In the genomic region with DNA sequence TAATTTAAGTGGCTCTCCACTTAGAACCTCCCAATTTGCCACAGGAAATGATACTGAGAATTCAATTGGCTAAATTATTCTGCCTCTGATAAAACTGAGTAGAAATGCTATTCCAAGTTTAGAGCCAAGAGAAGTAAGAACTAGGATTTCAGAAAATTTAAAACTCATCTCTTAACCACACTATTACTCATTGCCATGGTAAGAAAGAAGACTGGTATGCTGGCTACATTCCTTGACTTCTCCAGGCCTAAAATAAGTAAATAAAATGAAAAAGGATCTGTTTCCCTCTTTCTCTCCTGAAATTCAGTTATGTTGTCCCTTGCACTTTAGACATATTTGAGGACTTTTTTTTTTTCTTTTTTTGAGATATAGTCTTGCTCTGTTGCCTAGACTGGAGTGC, we compare ENCODE assay signal across 22 cellular contexts. TPM values are rescaled to one million over a fixed set of nuclear protein-coding genes. Genes with fewer than 3 reads are reported as not detected.
A peak's percentile ranks its signal among the peaks of the same experiment; 100 is the strongest.
DNase-seq lines count a peak whose midpoint lies in the region; ATAC-seq, FAIRE-seq and TF ChIP-seq lines count a peak whose summit lies in the region.
"Had no signal": no experiment of that assay in that cellular context is flagged by ENCODE, and none has a peak within 500 bp of the region (broad histone marks: within the 10 kb centered on the region; RNA-seq: fewer than 3 reads in every experiment).

No MANE protein-coding gene starts in this region.

- no peak overlapping the region for H3K4ac ChIP-seq in mesenchymal stem cell (ENCODE audit: low read depth in 1 of 2, low read length in 2 of 2)

- CTCF ChIA-PET in endothelial cell of umbilical vein (lab: Charles Lee) = no interaction called here
- CTCF ChIA-PET in activated CD4-positive, alpha-beta T cell treated with anti-CD3 and anti-CD28 coated beads for 36 hours (lab: Charles Lee) = no interaction called here

- no peak overlapping the region for H2BK12ac ChIP-seq in mesenchymal stem cell (ENCODE audit: low read length in 2 of 2)

- ATAC-seq in GM21390 (IDR thresholded peaks at IDR 0.05; ENCODE audit: unreplicated experiment) = no peak
- no peak for ATAC-seq in HG03159 (IDR thresholded peaks at IDR 0.05; ENCODE audit: unreplicated experiment)
- ATAC-seq in activated CD4-positive, alpha-beta T cell treated with anti-CD3 and anti-CD28 coated beads for 36 hours = no peak
- no peak for ATAC-seq in HG02852 (IDR thresholded peaks at IDR 0.05; ENCODE audit: unreplicated experiment)
- ATAC-seq: activated CD8-positive, alpha-beta T cell treated with anti-CD3 and anti-CD28 coated beads, Interleukin-2, amount 10 ng/mL, durations not matched to agents 7 days and 5 days; effector memory CD8-positive, alpha-beta T cell; pancreas had no signal

- no peaks in the 10 kb centered on the region for H4K20me1 ChIP-seq in endothelial cell of umbilical vein (replicated peaks; ENCODE audit: control insufficient read depth, extremely low read depth, insufficient read depth, low read length)

- no peak for TF ChIP-seq POLR2A in endothelial cell of umbilical vein (IDR thresholded peaks at IDR 0.05; ENCODE audit: low read depth, low read length)

- H3K23ac ChIP-seq in mesenchymal stem cell (ENCODE audit: low read length in 2 of 2) = no peak overlapping the region

- no peak overlapping the region for H2BK120ac ChIP-seq in mesenchymal stem cell (ENCODE audit: low read depth, low read length)

- no peak overlapping the region for H2BK5ac ChIP-seq in mesenchymal stem cell (ENCODE audit: low read depth, low read length, poor library complexity, severe bottlenecking)

- no peak overlapping the region for H3K27ac Mint-ChIP-seq in activated CD4-positive, alpha-beta T cell treated with anti-CD3 and anti-CD28 coated beads for 36 hours
- H3K27ac Mint-ChIP-seq: activated B cell treated with CpG ODN at 0.5 μM for 24 hours; activated CD8-positive, alpha-beta T cell treated with anti-CD3 and anti-CD28 coated beads, Interleukin-2, amount 10 ng/mL, durations not matched to agents 7 days and 5 days; activated naive CD8-positive, alpha-beta T cell; activated T-helper 1 cell treated with anti-CD3 and anti-CD28 coated beads, Interleukin-12 subunit alpha, Interleukin-12 subunit beta, Interleukin-2, Interleukin-4 antibody, amounts not matched to agents 30 ng/mL and 10 ng/mL and 1 ng/mL, durations not matched to agents 14 hours and 24 hours and 36 hours; effector memory CD8-positive, alpha-beta T cell; T-helper 2 cell treated with Interferon-gamma antibody and Interleukin-4, amounts not matched to agents 5 μg/mL and 100 μg/mL, for 36 hours had no signal

- H3K9me3 Mint-ChIP-seq in activated CD4-positive, alpha-beta T cell treated with anti-CD3 and anti-CD28 coated beads for 36 hours (ENCODE audit: low read depth) = no peaks in the 10 kb centered on the region
- H3K9me3 Mint-ChIP-seq: activated B cell treated with CpG ODN at 0.5 μM for 24 hours; activated T-helper 1 cell treated with anti-CD3 and anti-CD28 coated beads, Interleukin-12 subunit alpha, Interleukin-12 subunit beta, Interleukin-2, Interleukin-4 antibody, amounts not matched to agents 30 ng/mL and 10 ng/mL and 1 ng/mL, durations not matched to agents 14 hours and 24 hours and 36 hours; effector memory CD8-positive, alpha-beta T cell; T-helper 2 cell treated with Interferon-gamma antibody and Interleukin-4, amounts not matched to agents 5 μg/mL and 100 μg/mL, for 36 hours had no signal

- no peak overlapping the region for H3K18ac ChIP-seq in mesenchymal stem cell (ENCODE audit: low read depth in 1 of 2, low read length in 2 of 2)

- H3K4me3 ChIP-seq in endothelial cell of umbilical vein (replicated peaks in 1 of 3; ENCODE audit: insufficient read depth in 1 of 3, low read depth in 1 of 3, low read length in 3 of 3) (no peak overlapping the region), mesenchymal stem cell (ENCODE audit: insufficient read depth in 1 of 2, low read depth in 1 of 2, low read length in 2 of 2) (no peak overlapping the region)
- H3K4me3 ChIP-seq: BLaER1, left ventricle myocardium inferior, pancreas, SJCRH30 had no signal

- peak; percentile 32 for DNase-seq in AG09319 (ENCODE audit: extremely low read depth, low read depth)
- DNase-seq in NCI-H226 = peak; percentile 17
- DNase-seq in endothelial cell of umbilical vein (ENCODE audit: low read depth, low spot score) = no peak
- DNase-seq in mesenchymal stem cell = peak; percentile 36
- DNase-seq in activated CD4-positive, alpha-beta T cell treated with anti-CD3 and anti-CD28 coated beads for 36 hours = no peak
- DNase-seq: activated B cell treated with CpG ODN at 0.5 μM for 24 hours; activated CD8-positive, alpha-beta T cell treated with anti-CD3 and anti-CD28 coated beads, Interleukin-2, amount 10 ng/mL, durations not matched to agents 7 days and 5 days; effector memory CD8-positive, alpha-beta T cell; left ventricle myocardium inferior; NCI-H82; pancreas; SJCRH30 had no signal

- H3K9me1 ChIP-seq in endothelial cell of umbilical vein (replicated peaks; ENCODE audit: control insufficient read depth, extremely low read depth, insufficient read depth, low read length) = no peaks in the 10 kb centered on the region

- H2BK15ac ChIP-seq in mesenchymal stem cell (ENCODE audit: low read depth, poor library complexity, severe bottlenecking) = no peak overlapping the region

- no peak overlapping the region for H3K27ac ChIP-seq in endothelial cell of umbilical vein (ENCODE audit: insufficient read depth, low read depth, low read length)
- H3K27ac ChIP-seq in mesenchymal stem cell (ENCODE audit: low read length, poor library complexity, severe bottlenecking) = peak overlapping the region; percentile 77
- H3K27ac ChIP-seq: BLaER1, left ventricle myocardium inferior, pancreas, SJCRH30 had no signal

- no peaks in the 10 kb centered on the region for H3K79me2 ChIP-seq in endothelial cell of umbilical vein (ENCODE audit: control insufficient read depth, insufficient read depth, low read length)

- intact Hi-C loops in endothelial cell of umbilical vein (cut with micrococcal nuclease) = no loop called here
- intact Hi-C loops in activated CD4-positive, alpha-beta T cell treated with anti-CD3 and anti-CD28 coated beads for 36 hours (cut with DNase I, micrococcal nuclease) = no loop called here

- H3K9ac ChIP-seq in endothelial cell of umbilical vein (replicated peaks; ENCODE audit: extremely low read depth, insufficient read depth, low read length) (no peak overlapping the region), mesenchymal stem cell (ENCODE audit: low read length) (no peak overlapping the region)
- H3K9ac ChIP-seq: BLaER1 had no signal

- dilution Hi-C loops in endothelial cell of umbilical vein (cut with MboI; ENCODE audit: extremely low pct_ligation_motif_present, low sequenced_read_pairs) = no loop called here

- no peaks in the 10 kb centered on the region for H3K27me3 ChIP-seq in endothelial cell of umbilical vein (ENCODE audit: control insufficient read depth in 2 of 2, insufficient read depth in 2 of 2, low read length in 2 of 2)
- H3K27me3 ChIP-seq in mesenchymal stem cell (ENCODE audit: control insufficient read depth in 1 of 2, insufficient read depth in 1 of 2, low read length in 2 of 2) = peaks cover 0 to 2% of the 10 kb centered on the region in 2 experiments
- H3K27me3 ChIP-seq: pancreas, SJCRH30 had no signal

- peaks cover 8% of the 10 kb centered on the region for H3K79me1 ChIP-seq in mesenchymal stem cell (replicated peaks; ENCODE audit: low read length, poor library complexity, severe bottlenecking)

- no peak overlapping the region for H3K4me3 Mint-ChIP-seq in activated CD4-positive, alpha-beta T cell treated with anti-CD3 and anti-CD28 coated beads for 36 hours
- H3K4me3 Mint-ChIP-seq: activated B cell treated with CpG ODN at 0.5 μM for 24 hours; activated CD8-positive, alpha-beta T cell treated with anti-CD3 and anti-CD28 coated beads, Interleukin-2, amount 10 ng/mL, durations not matched to agents 7 days and 5 days; activated naive CD8-positive, alpha-beta T cell; activated T-helper 1 cell treated with anti-CD3 and anti-CD28 coated beads, Interleukin-12 subunit alpha, Interleukin-12 subunit beta, Interleukin-2, Interleukin-4 antibody, amounts not matched to agents 30 ng/mL and 10 ng/mL and 1 ng/mL, durations not matched to agents 14 hours and 24 hours and 36 hours; effector memory CD8-positive, alpha-beta T cell; T-helper 2 cell treated with Interferon-gamma antibody and Interleukin-4, amounts not matched to agents 5 μg/mL and 100 μg/mL, for 36 hours had no signal

- H2AFZ ChIP-seq in endothelial cell of umbilical vein (ENCODE audit: low read depth, low read length) = no peak overlapping the region
- no peak overlapping the region for H2AFZ ChIP-seq in mesenchymal stem cell (ENCODE audit: low read depth, low read length)

- peaks cover 8% of the 10 kb centered on the region for H3K36me3 Mint-ChIP-seq in activated CD4-positive, alpha-beta T cell treated with anti-CD3 and anti-CD28 coated beads for 36 hours (ENCODE audit: low read depth)

- no peak overlapping the region for H2AK5ac ChIP-seq in mesenchymal stem cell (ENCODE audit: low read length, severe bottlenecking)

- H3K9me3 ChIP-seq in endothelial cell of umbilical vein (replicated peaks; ENCODE audit: control insufficient read depth, insufficient read depth, low read length) (no peaks in the 10 kb centered on the region), mesenchymal stem cell (ENCODE audit: control insufficient read depth, low read length) (no peaks in the 10 kb centered on the region)
- H3K9me3 ChIP-seq: BLaER1, left ventricle myocardium inferior, pancreas, SJCRH30 had no signal

- no TSS peak for BruUV-seq in endothelial cell of umbilical vein (replicated peaks; lab: Mats Ljungman, UMichigan)

- no peaks in the 10 kb centered on the region for H3K4me1 ChIP-seq in endothelial cell of umbilical vein (ENCODE audit: control insufficient read depth, extremely low read depth, insufficient read depth, low read length)
- peaks cover 6% of the 10 kb centered on the region for H3K4me1 ChIP-seq in mesenchymal stem cell (ENCODE audit: control insufficient read depth, insufficient read depth, low read depth, low read length)
- H3K4me1 ChIP-seq: BLaER1, left ventricle myocardium inferior, pancreas had no signal

- H4K91ac ChIP-seq in mesenchymal stem cell (ENCODE audit: low read length) = no peak overlapping the region

- H3K36me3 ChIP-seq in endothelial cell of umbilical vein (ENCODE audit: control insufficient read depth in 2 of 2, extremely low read depth in 1 of 2, insufficient read depth in 2 of 2, low read length in 2 of 2) (no peaks in the 10 kb centered on the region), mesenchymal stem cell (ENCODE audit: control insufficient read depth in 1 of 2, insufficient read depth in 2 of 2, low read depth in 1 of 2, low read length in 2 of 2) (peaks cover 16 to 38% of the 10 kb centered on the region in 2 experiments)
- H3K36me3 ChIP-seq: pancreas had no signal

- H3K27me3 Mint-ChIP-seq in activated CD4-positive, alpha-beta T cell treated with anti-CD3 and anti-CD28 coated beads for 36 hours = no peaks in the 10 kb centered on the region
- H3K27me3 Mint-ChIP-seq: activated B cell treated with CpG ODN at 0.5 μM for 24 hours; activated naive CD8-positive, alpha-beta T cell; effector memory CD8-positive, alpha-beta T cell had no signal

- peak; percentile 67 for FAIRE-seq in endothelial cell of umbilical vein (lab: Jason Lieb, UNC)
- FAIRE-seq: D721Med, frontal cortex, urothelium cell line had no signal

- POLR2A ChIA-PET in endothelial cell of umbilical vein (lab: Charles Lee) = no interaction called here
- POLR2A ChIA-PET in activated CD4-positive, alpha-beta T cell treated with anti-CD3 and anti-CD28 coated beads for 36 hours (lab: Charles Lee) = no interaction called here

- H3K4me2 ChIP-seq in endothelial cell of umbilical vein (ENCODE audit: insufficient read depth, low read length) = no peak overlapping the region
- H3K4me2 ChIP-seq in mesenchymal stem cell (ENCODE audit: low read length, poor library complexity, severe bottlenecking) = no peak overlapping the region
- H3K4me2 ChIP-seq: BLaER1 had no signal

- H3K14ac ChIP-seq in mesenchymal stem cell (ENCODE audit: low read length in 2 of 2) = no peak overlapping the region

- H4K8ac ChIP-seq in mesenchymal stem cell (ENCODE audit: low read length) = no peak overlapping the region

- no peak for TF ChIP-seq CTCF in AG09319 (IDR thresholded peaks at IDR 0.05; ENCODE audit: low read depth, low read length)
- no peak for TF ChIP-seq CTCF in endothelial cell of umbilical vein (IDR thresholded peaks at IDR 0.05; ENCODE audit: extremely low read depth in 1 of 2, insufficient read depth in 1 of 2, low read depth in 1 of 2, low read length in 2 of 2)

- peaks cover 5% of the 10 kb centered on the region for H3K4me1 Mint-ChIP-seq in activated CD4-positive, alpha-beta T cell treated with anti-CD3 and anti-CD28 coated beads for 36 hours
- H3K4me1 Mint-ChIP-seq: activated B cell treated with CpG ODN at 0.5 μM for 24 hours had no signal

RNA-seq across cellular contexts. Expression of gene ZNF280C, which starts 23.3 kb away (rescaled TPM):
- 7.3 and 7.7 TPM in 2 replicates for total RNA-seq in endothelial cell of umbilical vein
- polyA plus RNA-seq in endothelial cell of umbilical vein = 2.5 and 3.2 TPM in 2 replicates
- polyA plus RNA-seq in endothelial cell of umbilical vein (2011; cell fraction: cytosol; rRNA removed) = 2.9 and 3.2 TPM in 2 replicates
- polyA plus RNA-seq in endothelial cell of umbilical vein (2011; cell fraction: nucleus; rRNA removed) = 6.1 and 7.3 TPM in 2 replicates
- 2.1 and 2.2 TPM in 2 replicates for polyA plus RNA-seq in endothelial cell of umbilical vein (2012)
- polyA minus RNA-seq in endothelial cell of umbilical vein = 4.9 and 7.0 TPM in 2 replicates
- 3.8 TPM for polyA minus RNA-seq in endothelial cell of umbilical vein (2011; cell fraction: cytosol; rRNA and poly(A)+ RNA removed)
- 4.9 and 10.0 TPM in 2 replicates for polyA minus RNA-seq in endothelial cell of umbilical vein (2011; cell fraction: nucleus; rRNA and poly(A)+ RNA removed)
- polyA plus RNA-seq in mesenchymal stem cell (2013, experiment 1 of 2) = 3.5 TPM
- 3.3 TPM for polyA plus RNA-seq in mesenchymal stem cell (2013, experiment 2 of 2)
- total RNA-seq in activated CD4-positive, alpha-beta T cell treated with anti-CD3 and anti-CD28 coated beads for 36 hours = 1 to 10 TPM; 5.9 to 8.6 TPM

Comparison
In these comparisons a context has a peak if more than half of its experiments do, and no peak if none do; other contexts are left out.
1. DNase-seq: peak in AG09319 (single experiment), NCI-H226 (single experiment) and mesenchymal stem cell (single experiment); none in endothelial cell of umbilical vein (single experiment) and activated CD4-positive, alpha-beta T cell treated with anti-CD3 and anti-CD28 coated beads for 36 hours (single experiment).